In the genomic region with DNA sequence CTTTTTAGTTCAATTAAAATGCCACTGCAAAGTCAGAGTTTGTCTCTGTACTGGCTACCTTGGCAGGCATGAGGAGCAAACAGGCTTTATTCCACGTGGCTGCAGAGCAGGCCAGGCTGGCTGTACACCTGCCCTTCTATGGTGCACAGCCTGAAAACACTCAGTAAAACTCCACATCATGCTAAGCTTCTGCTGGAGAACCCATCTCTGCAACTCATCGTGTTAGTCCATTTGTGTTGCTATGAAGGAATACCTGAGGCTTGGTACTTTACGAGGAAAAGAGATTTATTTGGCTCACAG, we compare ENCODE assay signal across 21 cellular contexts.
"Had no signal": no experiment of that assay in that cellular context is flagged by ENCODE, and none has a peak within 500 bp of the region (broad histone marks: within the 10 kb centered on the region; RNA-seq: fewer than 3 reads in every experiment).

No MANE protein-coding gene starts in this region.

- H3K4me3 ChIP-seq: breast epithelium, K562 had no signal

- DNase-seq: activated CD4-positive, alpha-beta memory T cell treated with anti-CD3 and anti-CD28 coated beads for 36 hours; activated CD4-positive, alpha-beta T cell treated with anti-CD3 and anti-CD28 coated beads, Interleukin-2, amount 10 ng/mL, durations not matched to agents 7 days and 5 days; activated CD4-positive, CD25-positive, alpha-beta regulatory T cell; activated CD8-positive, alpha-beta memory T cell treated with anti-CD3 and anti-CD28 coated beads for 24 hours; activated gamma-delta T cell treated with Interleukin-2 at 50 U/mL for 16 hours; activated naive CD4-positive, alpha-beta T cell treated with anti-CD3 and anti-CD28 coated beads, Interleukin-2, amount 10 ng/mL, durations not matched to agents 7 days and 5 days; activated naive CD8-positive, alpha-beta T cell treated with anti-CD3 and anti-CD28 coated beads for 36 hours; activated T-cell treated with anti-CD3 and anti-CD28 coated beads, Interleukin-2, amount 50 U/mL, for 4 hours; Karpas-422; MM.1S; NCI-H1105 treated with DMSO at 0.1 percent for 48 hours; NCI-H1436 treated with DMSO at 0.1 percent for 48 hours; NCI-H187; NCI-H2081; NCI-H524; T-helper 2 cell; T1000 had no signal

- H3K9me3 ChIP-seq: breast epithelium had no signal

- FAIRE-seq: K562 had no signal

- H3K27me3 ChIP-seq: breast epithelium had no signal

- H3K4me1 ChIP-seq: breast epithelium had no signal

- H3K36me3 ChIP-seq: breast epithelium had no signal

- ATAC-seq: activated T-cell treated with anti-CD3 and anti-CD28 coated beads, Interleukin-2, amount 50 U/mL, for 4 hours; activated T-helper 17 cell treated with anti-CD3 and anti-CD28 coated beads, Interleukin-2, amount 50 U/mL, for 72 hours; K562 had no signal

- H3K27ac ChIP-seq: breast epithelium, VCaP had no signal
